ENCODE assay signal across 8 cellular contexts in the genomic region with DNA sequence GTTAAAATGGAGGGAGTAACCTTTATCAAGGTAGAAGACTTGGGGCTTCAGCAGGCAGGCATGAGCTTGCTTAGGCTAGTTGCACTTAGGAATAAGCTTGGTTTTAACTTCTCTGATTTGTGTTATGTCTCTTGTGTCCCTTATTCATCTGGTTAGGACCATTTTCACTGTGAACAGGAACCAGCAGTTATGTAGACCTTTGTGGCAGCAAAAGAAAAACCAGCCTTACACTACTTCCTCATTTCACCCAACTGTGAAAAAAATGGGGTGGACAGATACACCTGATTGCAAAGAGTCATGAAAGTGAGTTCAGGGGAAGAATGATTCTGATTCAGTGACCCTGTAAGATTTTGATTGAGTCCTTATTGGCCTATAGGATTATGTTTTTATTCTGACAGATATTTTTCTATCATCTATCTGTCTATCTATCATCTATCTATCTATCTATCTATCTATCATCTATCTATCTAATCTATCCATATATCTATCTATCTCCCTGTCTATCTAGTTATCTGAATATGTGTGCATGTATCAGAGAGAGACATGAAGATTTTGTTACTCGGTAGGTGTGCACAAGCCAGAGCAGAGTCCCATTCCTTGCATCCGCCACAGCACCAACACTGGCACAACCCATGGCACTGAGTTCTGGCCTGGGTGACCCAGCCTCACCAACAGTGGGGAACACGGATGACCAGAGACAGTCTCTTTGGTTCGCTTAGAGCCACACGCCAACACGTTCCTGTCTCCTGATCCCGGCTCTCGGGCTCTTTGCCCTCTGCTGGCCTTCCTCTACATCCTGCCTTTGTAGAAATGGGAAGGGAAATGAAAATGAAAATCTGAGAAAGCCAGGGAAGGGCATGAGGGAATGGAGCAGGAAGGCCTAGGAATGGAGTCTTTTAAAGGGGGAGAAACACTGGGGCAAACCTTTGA. TPM values are rescaled to one million over a fixed set of nuclear protein-coding genes. Genes with fewer than 3 reads are reported as not detected.
DNase-seq lines count a peak whose midpoint lies in the region; ATAC-seq and TF ChIP-seq lines count a peak whose summit lies in the region.

No MANE protein-coding gene starts in this region.

- H3K36me3 ChIP-seq in lower lobe of right lung: no peaks in the 10 kb centered on the region

- H3K9me3 ChIP-seq in lower lobe of right lung: no peaks in the 10 kb centered on the region

- H3K27me3 ChIP-seq in lower lobe of right lung (ENCODE audit: low read depth): no peaks in the 10 kb centered on the region

- peak; percentile 98 for ATAC-seq in GM18498 (IDR thresholded peaks at IDR 0.05; ENCODE audit: unreplicated experiment)
- ATAC-seq in GM21737 (IDR thresholded peaks at IDR 0.05; ENCODE audit: unreplicated experiment): peak; percentile 89
- no peak for ATAC-seq in lower lobe of right lung

- H3K27ac ChIP-seq in lower lobe of right lung (peak overlapping the region; percentile 26), substantia nigra (ENCODE audit: low read depth, low read length, poor library complexity, severe bottlenecking) (no peak overlapping the region)

- intact Hi-C loops in lower lobe of right lung (cut with DNase I): no loop called here

- no peak for TF ChIP-seq CTCF in lower lobe of right lung (IDR thresholded peaks at IDR 0.05)

- H3K4me1 ChIP-seq in lower lobe of right lung: peaks cover 28% of the 10 kb centered on the region

- peak overlapping the region; percentile 28 for H3K4me3 ChIP-seq in lower lobe of right lung

- DNase-seq in Kasumi-1 (lab: John Stamatoyannopoulos, UW) (peak; percentile 80 to 82), lower lobe of right lung (no peak), NCI-H82 (lab: John Stamatoyannopoulos, UW) (no peak), ureter (ENCODE audit: low spot score) (no peak), substantia nigra (lab: John Stamatoyannopoulos, UW) (no peak)
- DNase-seq in activated CD4-positive, alpha-beta T cell treated with anti-CD3 and anti-CD28 coated beads for 48 hours: no peak

RNA-seq across cellular contexts. Expression of a gene that starts 1.3 kb away (rescaled TPM):
- 13.6 TPM for total RNA-seq in lower lobe of right lung
- 6.0 TPM for total RNA-seq in ureter

Comparison
In these comparisons a context has a peak if more than half of its experiments do, and no peak if none do; other contexts are left out.
1. ATAC-seq: peak in GM18498 (single experiment) and GM21737 (single experiment); none in lower lobe of right lung (0 of 2).
2. DNase-seq: peak in Kasumi-1 (2 of 2); none in lower lobe of right lung (single experiment), NCI-H82 (single experiment), ureter (single experiment), substantia nigra (0 of 49) and activated CD4-positive, alpha-beta T cell treated with anti-CD3 and anti-CD28 coated beads for 48 hours (single experiment).